9 cellular contexts compared by ENCODE assay signal in genomic region chr16:57689772-57690558, GRCh38. TPM values are rescaled to one million over a fixed set of nuclear protein-coding genes. Genes with fewer than 3 reads are reported as not detected.
DNase-seq lines count a peak whose midpoint lies in the region; ATAC-seq lines count a peak whose summit lies in the region.
"Had no signal": no experiment of that assay in that cellular context is flagged by ENCODE, and none has a peak within 500 bp of the region (broad histone marks: within the 10 kb centered on the region; RNA-seq: fewer than 3 reads in every experiment).

No MANE protein-coding gene starts in this region.

- DNase-seq in NCI-H82 (lab: John Stamatoyannopoulos, UW) (peak; percentile 48), NCI-H82 treated with DMSO at 0.1 percent for 48 hours (lab: John Stamatoyannopoulos, UW; ENCODE audit: unreplicated experiment) (no peak), memory B cell (ENCODE audit: low spot score in 2 of 2) (peak; percentile 27 to 35), C1 segment of cervical spinal cord (lab: John Stamatoyannopoulos, UW) (no peak), NCI-H1048 (lab: John Stamatoyannopoulos, UW) (no peak), hepatic stellate cell (ENCODE audit: low spot score) (no peak)
- DNase-seq in activated CD4-positive, alpha-beta memory T cell treated with anti-CD3 and anti-CD28 coated beads, Interleukin-2, amount 10 ng/mL, durations not matched to agents 7 days and 5 days, result peak; percentile 64

- peaks cover 15% of the 10 kb centered on the region for H3K27me3 Mint-ChIP-seq in activated CD4-positive, alpha-beta memory T cell treated with anti-CD3 and anti-CD28 coated beads, Interleukin-2, amount 10 ng/mL, durations not matched to agents 7 days and 5 days
- no peaks in the 10 kb centered on the region for H3K27me3 Mint-ChIP-seq in memory B cell

- CTCF ChIA-PET in activated CD4-positive, alpha-beta memory T cell treated with anti-CD3 and anti-CD28 coated beads, Interleukin-2, amount 10 ng/mL, durations not matched to agents 7 days and 5 days (lab: Charles Lee), result interaction anchor here (0.6 to 1.9 kb wide), 4 partner anchors 12 to 113 kb away, joined by 3 to 6 read pairs (median 4); no protein-coding TSS in a partner anchor

- no peaks in the 10 kb centered on the region for H3K36me3 Mint-ChIP-seq in activated CD4-positive, alpha-beta memory T cell treated with anti-CD3 and anti-CD28 coated beads, Interleukin-2, amount 10 ng/mL, durations not matched to agents 7 days and 5 days (ENCODE audit: low read depth)
- H3K36me3 Mint-ChIP-seq in memory B cell, result no peaks in the 10 kb centered on the region

- ATAC-seq in HG03095 (IDR thresholded peaks at IDR 0.05; ENCODE audit: unreplicated experiment) (peak; percentile 80), memory B cell (ENCODE audit: low read depth) (peak; percentile 87)

- H3K4me3 Mint-ChIP-seq in activated CD4-positive, alpha-beta memory T cell treated with anti-CD3 and anti-CD28 coated beads, Interleukin-2, amount 10 ng/mL, durations not matched to agents 7 days and 5 days, result peak overlapping the region; percentile 31
- no peak overlapping the region for H3K4me3 Mint-ChIP-seq in memory B cell

- H3K4me1 Mint-ChIP-seq in activated CD4-positive, alpha-beta memory T cell treated with anti-CD3 and anti-CD28 coated beads, Interleukin-2, amount 10 ng/mL, durations not matched to agents 7 days and 5 days, result peaks cover 36% of the 10 kb centered on the region
- peaks cover 15% of the 10 kb centered on the region for H3K4me1 Mint-ChIP-seq in memory B cell

- peak overlapping the region; percentile 83 for H3K27ac Mint-ChIP-seq in activated CD4-positive, alpha-beta memory T cell treated with anti-CD3 and anti-CD28 coated beads, Interleukin-2, amount 10 ng/mL, durations not matched to agents 7 days and 5 days
- H3K27ac Mint-ChIP-seq in memory B cell, result peak overlapping the region; percentile 88

- POLR2A ChIA-PET in activated CD4-positive, alpha-beta memory T cell treated with anti-CD3 and anti-CD28 coated beads, Interleukin-2, amount 10 ng/mL, durations not matched to agents 7 days and 5 days (lab: Charles Lee), result interaction anchor here (0.8 to 1.4 kb wide), 4 partner anchors 8 to 120 kb away, joined by 3 to 4 read pairs (median 4); no protein-coding TSS in a partner anchor

- no peaks in the 10 kb centered on the region for H3K9me3 Mint-ChIP-seq in activated CD4-positive, alpha-beta memory T cell treated with anti-CD3 and anti-CD28 coated beads, Interleukin-2, amount 10 ng/mL, durations not matched to agents 7 days and 5 days
- no peaks in the 10 kb centered on the region for H3K9me3 Mint-ChIP-seq in memory B cell

RNA-seq across cellular contexts. Expression of gene DRC7, which starts 4.6 kb away (rescaled TPM):
- total RNA-seq in activated CD4-positive, alpha-beta memory T cell treated with anti-CD3 and anti-CD28 coated beads, Interleukin-2, amount 10 ng/mL, durations not matched to agents 7 days and 5 days, result not detected
- total RNA-seq: epithelial cell of proximal tubule had no signal

RNA-seq across cellular contexts. Expression of gene ADGRG3, which starts 21.9 kb away (rescaled TPM):
- not detected for total RNA-seq in activated CD4-positive, alpha-beta memory T cell treated with anti-CD3 and anti-CD28 coated beads, Interleukin-2, amount 10 ng/mL, durations not matched to agents 7 days and 5 days

RNA-seq across cellular contexts. Expression of gene KATNB1, which starts 45.6 kb away (rescaled TPM):
- total RNA-seq in activated CD4-positive, alpha-beta memory T cell treated with anti-CD3 and anti-CD28 coated beads, Interleukin-2, amount 10 ng/mL, durations not matched to agents 7 days and 5 days, result 10 to 100 TPM; 33.3 to 33.4 TPM

Comparison
In these comparisons a context has a peak if more than half of its experiments do, and no peak if none do; other contexts are left out.
1. DNase-seq: peak in NCI-H82 (single experiment), activated CD4-positive, alpha-beta memory T cell treated with anti-CD3 and anti-CD28 coated beads, Interleukin-2, amount 10 ng/mL, durations not matched to agents 7 days and 5 days (single experiment) and memory B cell (2 of 2); none in NCI-H82 treated with DMSO at 0.1 percent for 48 hours (single experiment), C1 segment of cervical spinal cord (0 of 14), NCI-H1048 (single experiment) and hepatic stellate cell (single experiment).